In the genomic region with DNA sequence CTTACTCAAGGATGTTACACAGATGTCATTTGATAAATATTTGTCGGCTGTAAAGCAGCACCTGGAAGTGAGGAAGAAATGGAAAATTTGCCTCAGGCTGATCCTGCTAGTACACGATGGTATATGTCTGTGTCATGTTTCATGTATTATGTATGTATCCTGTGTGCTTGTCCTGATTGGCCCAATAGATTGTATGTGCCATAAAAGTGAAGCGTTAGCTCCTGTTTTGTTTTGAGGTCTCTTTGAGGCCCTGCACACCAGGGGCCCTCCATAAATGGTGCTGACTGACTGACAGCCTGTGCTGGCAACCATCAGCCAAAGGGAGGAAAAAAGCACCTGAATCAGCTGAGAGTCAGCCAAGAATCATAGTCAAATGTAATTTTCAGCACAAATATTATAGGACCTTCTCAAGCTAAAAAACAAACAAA, we compare ENCODE assay signal across 9 cellular contexts. TPM values are rescaled to one million over a fixed set of nuclear protein-coding genes. Genes with fewer than 3 reads are reported as not detected.
DNase-seq lines count a peak whose midpoint lies in the region; ATAC-seq and TF ChIP-seq lines count a peak whose summit lies in the region.
"Had no signal": no experiment of that assay in that cellular context is flagged by ENCODE, and none has a peak within 500 bp of the region (broad histone marks: within the 10 kb centered on the region; RNA-seq: fewer than 3 reads in every experiment).

No MANE protein-coding gene starts in this region.

- peak overlapping the region; percentile 9 for H3K4me3 Mint-ChIP-seq in activated naive CD8-positive, alpha-beta T cell treated with anti-CD3 and anti-CD28 coated beads, Interleukin-2, amount 10 ng/mL, durations not matched to agents 7 days and 5 days
- H3K4me3 Mint-ChIP-seq in natural killer cell treated with Interleukin-12 subunit alpha and Interleukin-12 subunit beta and Interleukin-15 and Interleukin-18, amount 100 ng/mL, for 72 hours, result no peak overlapping the region

- TF ChIP-seq CTCF in WERI-Rb-1 (IDR thresholded peaks at IDR 0.05; ENCODE audit: low read depth, low read length), result no peak

- H3K36me3 ChIP-seq in KOPT-K1 (ENCODE audit: insufficient read depth, low read length) (peaks cover 31% of the 10 kb centered on the region), WERI-Rb-1 (no peaks in the 10 kb centered on the region)

- H3K27ac Mint-ChIP-seq in activated naive CD8-positive, alpha-beta T cell treated with anti-CD3 and anti-CD28 coated beads, Interleukin-2, amount 10 ng/mL, durations not matched to agents 7 days and 5 days, result peak overlapping the region; percentile 72
- H3K27ac Mint-ChIP-seq in natural killer cell treated with Interleukin-12 subunit alpha and Interleukin-12 subunit beta and Interleukin-15 and Interleukin-18, amount 100 ng/mL, for 72 hours, result peak overlapping the region; percentile 46 to 72

- H3K27me3 ChIP-seq in WERI-Rb-1 (ENCODE audit: insufficient read depth, low read depth, severe bottlenecking), result no peaks in the 10 kb centered on the region

- POLR2A ChIA-PET in activated naive CD8-positive, alpha-beta T cell treated with anti-CD3 and anti-CD28 coated beads, Interleukin-2, amount 10 ng/mL, durations not matched to agents 7 days and 5 days (lab: Charles Lee), result interaction anchor here (0.6 to 1.8 kb wide), 5 partner anchors 9 to 387 kb away, joined by 3 to 13 read pairs (median 4); no protein-coding TSS in a partner anchor

- H3K36me3 Mint-ChIP-seq in activated naive CD8-positive, alpha-beta T cell treated with anti-CD3 and anti-CD28 coated beads, Interleukin-2, amount 10 ng/mL, durations not matched to agents 7 days and 5 days, result peaks cover 26% of the 10 kb centered on the region
- H3K36me3 Mint-ChIP-seq in natural killer cell treated with Interleukin-12 subunit alpha and Interleukin-12 subunit beta and Interleukin-15 and Interleukin-18, amount 100 ng/mL, for 72 hours, result peaks cover 13% of the 10 kb centered on the region

- H3K9me3 Mint-ChIP-seq in activated naive CD8-positive, alpha-beta T cell treated with anti-CD3 and anti-CD28 coated beads, Interleukin-2, amount 10 ng/mL, durations not matched to agents 7 days and 5 days, result no peaks in the 10 kb centered on the region
- no peaks in the 10 kb centered on the region for H3K9me3 Mint-ChIP-seq in natural killer cell treated with Interleukin-12 subunit alpha and Interleukin-12 subunit beta and Interleukin-15 and Interleukin-18, amount 100 ng/mL, for 72 hours

- H3K4me1 Mint-ChIP-seq in activated naive CD8-positive, alpha-beta T cell treated with anti-CD3 and anti-CD28 coated beads, Interleukin-2, amount 10 ng/mL, durations not matched to agents 7 days and 5 days, result peaks cover 39% of the 10 kb centered on the region
- H3K4me1 Mint-ChIP-seq in natural killer cell treated with Interleukin-12 subunit alpha and Interleukin-12 subunit beta and Interleukin-15 and Interleukin-18, amount 100 ng/mL, for 72 hours (ENCODE audit: low read depth in 2 of 2), result peaks cover 34 to 39% of the 10 kb centered on the region in 2 donors

- peak; percentile 78 for ATAC-seq in activated naive CD8-positive, alpha-beta T cell treated with anti-CD3 and anti-CD28 coated beads, Interleukin-2, amount 10 ng/mL, durations not matched to agents 7 days and 5 days (ENCODE audit: low read depth)
- ATAC-seq in natural killer cell treated with Interleukin-12 subunit alpha and Interleukin-12 subunit beta and Interleukin-15 and Interleukin-18, amount 100 ng/mL, for 72 hours, result no peak

- H3K9me3 ChIP-seq in KOPT-K1 (ENCODE audit: insufficient read depth, low read length, poor library complexity, severe bottlenecking) (no peaks in the 10 kb centered on the region), WERI-Rb-1 (ENCODE audit: severe bottlenecking) (no peaks in the 10 kb centered on the region)

- H3K27me3 Mint-ChIP-seq in activated naive CD8-positive, alpha-beta T cell treated with anti-CD3 and anti-CD28 coated beads, Interleukin-2, amount 10 ng/mL, durations not matched to agents 7 days and 5 days, result no peaks in the 10 kb centered on the region
- H3K27me3 Mint-ChIP-seq in natural killer cell treated with Interleukin-12 subunit alpha and Interleukin-12 subunit beta and Interleukin-15 and Interleukin-18, amount 100 ng/mL, for 72 hours, result no peaks in the 10 kb centered on the region

- H3K4me3 ChIP-seq in WERI-Rb-1 (ENCODE audit: low read depth, low read length), result no peak overlapping the region

- H3K27ac ChIP-seq in KOPT-K1 (ENCODE audit: low read depth, low read length, poor library complexity, severe bottlenecking) (peak overlapping the region; percentile 22), WERI-Rb-1 (no peak overlapping the region)

- DNase-seq in NCI-H146 (lab: John Stamatoyannopoulos, UW), result peak; percentile 14
- DNase-seq in NCI-H146 treated with DMSO at 0.1 percent for 48 hours (lab: John Stamatoyannopoulos, UW; ENCODE audit: unreplicated experiment), result no peak
- no peak for DNase-seq in activated naive CD8-positive, alpha-beta T cell treated with anti-CD3 and anti-CD28 coated beads, Interleukin-2, amount 10 ng/mL, durations not matched to agents 7 days and 5 days
- DNase-seq in natural killer cell treated with Interleukin-12 subunit alpha and Interleukin-12 subunit beta and Interleukin-15 and Interleukin-18, amount 100 ng/mL, for 72 hours (ENCODE audit: low spot score), result no peak
- no peak for DNase-seq in WERI-Rb-1
- no peak for DNase-seq in H4 (ENCODE audit: low spot score)
- no peak for DNase-seq in DMS 273 (lab: John Stamatoyannopoulos, UW; ENCODE audit: unreplicated experiment)
- DNase-seq: GDM1 had no signal

RNA-seq across cellular contexts. Expression of a gene that starts 11.8 kb away (rescaled TPM):
- 100 to 1,000 TPM; 100 to 106 TPM for total RNA-seq in activated naive CD8-positive, alpha-beta T cell treated with anti-CD3 and anti-CD28 coated beads, Interleukin-2, amount 10 ng/mL, durations not matched to agents 7 days and 5 days
- total RNA-seq in natural killer cell treated with Interleukin-12 subunit alpha and Interleukin-12 subunit beta and Interleukin-15 and Interleukin-18, amount 100 ng/mL, for 72 hours, result 100 to 1,000 TPM; 108 to 180 TPM
- 38.4 and 50.8 TPM in 2 replicates for total RNA-seq in H4 (2014; rRNA removed; shearing (Covaris generic))

RNA-seq across cellular contexts. Expression of a gene that starts 47.7 kb away (rescaled TPM):
- total RNA-seq in activated naive CD8-positive, alpha-beta T cell treated with anti-CD3 and anti-CD28 coated beads, Interleukin-2, amount 10 ng/mL, durations not matched to agents 7 days and 5 days, result 100 to 1,000 TPM; 107 to 110 TPM
- 100 to 1,000 TPM; 103 to 301 TPM for total RNA-seq in natural killer cell treated with Interleukin-12 subunit alpha and Interleukin-12 subunit beta and Interleukin-15 and Interleukin-18, amount 100 ng/mL, for 72 hours
- total RNA-seq in H4 (2014; rRNA removed; shearing (Covaris generic)), result 3.9 and 8.8 TPM in 2 replicates

Comparison
In these comparisons a context has a peak if more than half of its experiments do, and no peak if none do; other contexts are left out.
1. RNA of a gene that starts 47.7 kb away (total RNA-seq): 103 to 301 TPM in natural killer cell treated with Interleukin-12 subunit alpha and Interleukin-12 subunit beta and Interleukin-15 and Interleukin-18, amount 100 ng/mL, for 72 hours and 107 to 110 TPM in activated naive CD8-positive, alpha-beta T cell treated with anti-CD3 and anti-CD28 coated beads, Interleukin-2, amount 10 ng/mL, durations not matched to agents 7 days and 5 days; 3.9 to 8.8 TPM in H4; every median in the first group is over 10 times any median in the second.